In genomic region chr16:65769776-65770438, GRCh38 we compare ENCODE assay signal across 1 cellular context.
TF ChIP-seq lines count a peak whose summit lies in the region.

No MANE protein-coding gene starts in this region.

TF ChIP-seq in H1, 55 proteins besides CTCF, POLR2A, EP300 and RAD21 (continued from another document):
- no peak for TF ChIP-seq USF2 (IDR thresholded peaks at IDR 0.05; ENCODE audit: low read length)
